In the genomic region with DNA sequence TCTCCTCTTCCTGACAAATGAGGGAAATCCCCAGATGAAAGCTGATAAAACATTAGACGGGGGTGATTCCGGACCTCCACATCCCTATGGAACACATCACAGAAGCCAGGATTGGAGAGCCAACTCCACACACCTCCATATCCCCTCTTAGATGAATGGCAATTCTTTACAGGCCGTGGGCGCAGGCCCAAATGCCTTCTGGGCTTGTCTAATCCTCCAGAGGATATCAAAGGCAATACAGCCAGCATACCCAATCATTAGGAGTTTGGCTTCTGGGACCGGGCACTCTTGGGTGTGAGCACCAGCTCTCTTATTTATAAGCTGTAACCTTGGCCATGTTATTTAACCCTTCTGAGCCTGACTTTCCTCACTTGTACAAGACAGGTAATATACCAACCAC, we compare ENCODE assay signal across 1 cellular context.
TF ChIP-seq lines count a peak whose summit lies in the region.

No MANE protein-coding gene starts in this region.

TF ChIP-seq in IMR-90, 13 proteins besides CTCF, POLR2A, EP300 and RAD21:
- TF ChIP-seq BHLHE40 (IDR thresholded peaks at IDR 0.05; ENCODE audit: low read depth, low read length) = no peak
- no peak for TF ChIP-seq SMC3 (IDR thresholded peaks at IDR 0.05; ENCODE audit: low read depth, low read length)
- no peak for TF ChIP-seq NFE2L2 (IDR thresholded peaks at IDR 0.05; ENCODE audit: low read depth, low read length)
- TF ChIP-seq MAFK (IDR thresholded peaks at IDR 0.05; ENCODE audit: low read depth, low read length) = no peak
- TF ChIP-seq, protein P1, sequence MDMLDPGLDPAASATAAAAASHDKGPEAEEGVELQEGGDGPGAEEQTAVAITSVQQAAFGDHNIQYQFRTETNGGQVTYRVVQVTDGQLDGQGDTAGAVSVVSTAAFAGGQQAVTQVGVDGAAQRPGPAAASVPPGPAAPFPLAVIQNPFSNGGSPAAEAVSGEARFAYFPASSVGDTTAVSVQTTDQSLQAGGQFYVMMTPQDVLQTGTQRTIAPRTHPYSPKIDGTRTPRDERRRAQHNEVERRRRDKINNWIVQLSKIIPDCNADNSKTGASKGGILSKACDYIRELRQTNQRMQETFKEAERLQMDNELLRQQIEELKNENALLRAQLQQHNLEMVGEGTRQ (IDR thresholded peaks at IDR 0.05; ENCODE audit: low read depth, low read length) = no peak
- no peak for TF ChIP-seq RCOR1 (IDR thresholded peaks at IDR 0.05; ENCODE audit: insufficient replicate concordance, low read length)
- TF ChIP-seq, protein P2, sequence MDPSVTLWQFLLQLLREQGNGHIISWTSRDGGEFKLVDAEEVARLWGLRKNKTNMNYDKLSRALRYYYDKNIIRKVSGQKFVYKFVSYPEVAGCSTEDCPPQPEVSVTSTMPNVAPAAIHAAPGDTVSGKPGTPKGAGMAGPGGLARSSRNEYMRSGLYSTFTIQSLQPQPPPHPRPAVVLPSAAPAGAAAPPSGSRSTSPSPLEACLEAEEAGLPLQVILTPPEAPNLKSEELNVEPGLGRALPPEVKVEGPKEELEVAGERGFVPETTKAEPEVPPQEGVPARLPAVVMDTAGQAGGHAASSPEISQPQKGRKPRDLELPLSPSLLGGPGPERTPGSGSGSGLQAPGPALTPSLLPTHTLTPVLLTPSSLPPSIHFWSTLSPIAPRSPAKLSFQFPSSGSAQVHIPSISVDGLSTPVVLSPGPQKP (IDR thresholded peaks at IDR 0.05; ENCODE audit: borderline replicate concordance, low read depth, low read length) = no peak
- TF ChIP-seq MAZ (IDR thresholded peaks at IDR 0.05; ENCODE audit: borderline replicate concordance, low read depth, low read length) = no peak
- TF ChIP-seq RFX5 (IDR thresholded peaks at IDR 0.05; ENCODE audit: low read depth, low read length) = no peak
- no peak for TF ChIP-seq MXI1 (IDR thresholded peaks at IDR 0.05; ENCODE audit: borderline replicate concordance, low read depth, low read length)
- no peak for TF ChIP-seq CEBPB (IDR thresholded peaks at IDR 0.05; ENCODE audit: low read depth, low read length)
- TF ChIP-seq CHD1 (IDR thresholded peaks at IDR 0.05; ENCODE audit: low read depth, low read length) = no peak
- no peak for TF ChIP-seq FOS (IDR thresholded peaks at IDR 0.05; ENCODE audit: low read depth, low read length)
TF ChIP-seq in IMR-90: peak in this region for 0.
